8 cellular contexts compared by ENCODE assay signal in genomic region chr6:26329763-26330511, GRCh38. TPM values are rescaled to one million over a fixed set of nuclear protein-coding genes. Genes with fewer than 3 reads are reported as not detected.
DNase-seq lines count a peak whose midpoint lies in the region; ATAC-seq and TF ChIP-seq lines count a peak whose summit lies in the region.

No MANE protein-coding gene starts in this region.

- no peak overlapping the region for H3K27ac ChIP-seq in cardiac muscle cell

- CTCF ChIA-PET in activated CD8-positive, alpha-beta T cell treated with anti-CD3 and anti-CD28 coated beads, Interleukin-2, amount 10 ng/mL, durations not matched to agents 7 days and 5 days (lab: Charles Lee) = interaction anchor here (1.4 to 6.5 kb wide), 7 partner anchors 7 to 266 kb away, joined by 5 to 62 read pairs (median 13); partner anchors contain the start of gene ABT1

- no peaks in the 10 kb centered on the region for H3K36me3 Mint-ChIP-seq in activated CD8-positive, alpha-beta T cell treated with anti-CD3 and anti-CD28 coated beads, Interleukin-2, amount 10 ng/mL, durations not matched to agents 7 days and 5 days (ENCODE audit: low read depth)

- peaks cover 55% of the 10 kb centered on the region for H3K27me3 ChIP-seq in cardiac muscle cell

- TF ChIP-seq CTCF in cardiac muscle cell (IDR thresholded peaks at IDR 0.05; ENCODE audit: low read depth, low read length) (no peak), foreskin fibroblast (IDR thresholded peaks at IDR 0.05; ENCODE audit: low read depth, low read length) (no peak)

- no peaks in the 10 kb centered on the region for H3K36me3 ChIP-seq in cardiac muscle cell

- POLR2A ChIA-PET in activated CD8-positive, alpha-beta T cell treated with anti-CD3 and anti-CD28 coated beads, Interleukin-2, amount 10 ng/mL, durations not matched to agents 7 days and 5 days (lab: Charles Lee) = interaction anchor here (0.9 to 1.6 kb wide), 4 partner anchors 45 to 208 kb away, joined by 3 to 4 read pairs (median 4); partner anchors contain the start of gene HMGN4

- no peaks in the 10 kb centered on the region for H3K4me1 ChIP-seq in cardiac muscle cell (ENCODE audit: low read depth)

- H3K4me1 Mint-ChIP-seq in activated CD8-positive, alpha-beta T cell treated with anti-CD3 and anti-CD28 coated beads, Interleukin-2, amount 10 ng/mL, durations not matched to agents 7 days and 5 days (ENCODE audit: low read depth) = peaks cover 57% of the 10 kb centered on the region

- intact Hi-C loops in cardiac septum (cut with DNase I) = no loop called here

- H3K27ac Mint-ChIP-seq in activated CD8-positive, alpha-beta T cell treated with anti-CD3 and anti-CD28 coated beads, Interleukin-2, amount 10 ng/mL, durations not matched to agents 7 days and 5 days = peak overlapping the region; percentile 82

- H3K4me3 Mint-ChIP-seq in activated CD8-positive, alpha-beta T cell treated with anti-CD3 and anti-CD28 coated beads, Interleukin-2, amount 10 ng/mL, durations not matched to agents 7 days and 5 days = peak overlapping the region; percentile 77

- peak overlapping the region; percentile 46 for H3K4me3 ChIP-seq in cardiac muscle cell
- no peak overlapping the region for H3K4me3 ChIP-seq in foreskin fibroblast (ENCODE audit: low read depth in 1 of 2, low read length in 2 of 2)

- peak; percentile 47 for ATAC-seq in activated CD8-positive, alpha-beta T cell treated with anti-CD3 and anti-CD28 coated beads, Interleukin-2, amount 10 ng/mL, durations not matched to agents 7 days and 5 days
- ATAC-seq in HG03520 (IDR thresholded peaks at IDR 0.05; ENCODE audit: unreplicated experiment) = no peak

- H3K27me3 Mint-ChIP-seq in activated CD8-positive, alpha-beta T cell treated with anti-CD3 and anti-CD28 coated beads, Interleukin-2, amount 10 ng/mL, durations not matched to agents 7 days and 5 days (ENCODE audit: low read depth) = peaks cover 29% of the 10 kb centered on the region

- no peaks in the 10 kb centered on the region for H3K9me3 Mint-ChIP-seq in activated CD8-positive, alpha-beta T cell treated with anti-CD3 and anti-CD28 coated beads, Interleukin-2, amount 10 ng/mL, durations not matched to agents 7 days and 5 days (ENCODE audit: insufficient read depth)

- DNase-seq in cardiac muscle cell (ENCODE audit: low read depth in 1 of 2, low spot score in 1 of 2) (peak in 1 of 2 donors; percentile 57), cardiac septum (ENCODE audit: low spot score) (no peak), NCI-H69 (lab: John Stamatoyannopoulos, UW) (peak; percentile 84), foreskin fibroblast (peak; percentile 53 to 83), superior temporal gyrus (ENCODE audit: extremely low spot score) (no peak)
- peak; percentile 74 for DNase-seq in activated CD8-positive, alpha-beta T cell treated with anti-CD3 and anti-CD28 coated beads, Interleukin-2, amount 10 ng/mL, durations not matched to agents 7 days and 5 days
- peak; percentile 52 to 63 for DNase-seq in stimulated activated CD4-positive, alpha-beta T cell treated with anti-CD3 and anti-CD28 coated beads, Interleukin-4, amount 100 ng/mL, for 4 hours

- H3K9me3 ChIP-seq in cardiac muscle cell (ENCODE audit: low read depth) = no peaks in the 10 kb centered on the region

RNA-seq across cellular contexts. Expression of gene BTN3A2, which starts 35.1 kb away (rescaled TPM):
- total RNA-seq in cardiac muscle cell (0.28 and 0.39 TPM in 2 replicates), cardiac septum (9.2 TPM)
- 0.53 and 1.3 TPM in 2 replicates for polyA plus RNA-seq in cardiac muscle cell
- total RNA-seq in activated CD8-positive, alpha-beta T cell treated with anti-CD3 and anti-CD28 coated beads, Interleukin-2, amount 10 ng/mL, durations not matched to agents 7 days and 5 days = 10 to 100 TPM; 69.0 to 78.3 TPM

RNA-seq across cellular contexts. Expression of gene BTN2A2, which starts 53.0 kb away (rescaled TPM):
- total RNA-seq in cardiac muscle cell (7.2 and 16.9 TPM in 2 replicates), cardiac septum (2.8 TPM)
- 9.7 and 13.5 TPM in 2 replicates for polyA plus RNA-seq in cardiac muscle cell
- 10 to 100 TPM; 10.3 to 11.4 TPM for total RNA-seq in activated CD8-positive, alpha-beta T cell treated with anti-CD3 and anti-CD28 coated beads, Interleukin-2, amount 10 ng/mL, durations not matched to agents 7 days and 5 days

Comparison
In these comparisons a context has a peak if more than half of its experiments do, and no peak if none do; other contexts are left out.
1. DNase-seq: peak in NCI-H69 (single experiment), activated CD8-positive, alpha-beta T cell treated with anti-CD3 and anti-CD28 coated beads, Interleukin-2, amount 10 ng/mL, durations not matched to agents 7 days and 5 days (single experiment), foreskin fibroblast (2 of 2) and stimulated activated CD4-positive, alpha-beta T cell treated with anti-CD3 and anti-CD28 coated beads, Interleukin-4, amount 100 ng/mL, for 4 hours (2 of 2); none in cardiac septum (single experiment) and superior temporal gyrus (single experiment).